ENCODE assay signal across 14 cellular contexts in the genomic region with DNA sequence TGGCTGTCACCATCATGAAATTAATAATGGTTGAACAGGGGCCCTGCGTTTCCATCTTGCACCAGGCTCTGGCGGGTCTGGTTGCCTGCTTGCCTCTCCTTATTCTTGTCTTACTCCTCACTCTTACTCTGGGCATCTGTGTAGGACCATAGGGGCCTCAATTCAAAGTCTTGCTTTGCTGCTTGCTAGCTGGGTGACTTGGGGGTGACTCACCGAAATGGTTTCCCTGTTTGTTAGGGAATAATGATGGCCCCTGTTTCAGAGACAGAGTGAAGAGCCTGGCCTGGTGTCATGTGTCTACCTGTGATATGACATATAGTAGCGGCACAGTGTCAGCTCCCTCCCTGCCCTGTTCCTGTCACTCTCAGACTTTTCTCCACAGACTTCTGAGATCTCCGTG.
DNase-seq lines count a peak whose midpoint lies in the region; ATAC-seq and TF ChIP-seq lines count a peak whose summit lies in the region.
"Had no signal": no experiment of that assay in that cellular context is flagged by ENCODE, and none has a peak within 500 bp of the region (broad histone marks: within the 10 kb centered on the region; RNA-seq: fewer than 3 reads in every experiment).

No MANE protein-coding gene starts in this region.

- H3K4me1 ChIP-seq in effector memory CD4-positive, alpha-beta T cell (ENCODE audit: control insufficient read depth, insufficient read depth, low read length, poor library complexity, severe bottlenecking): no peaks in the 10 kb centered on the region
- H3K4me1 ChIP-seq: psoas muscle had no signal

- H3K27me3 Mint-ChIP-seq in stimulated activated naive CD8-positive, alpha-beta T cell treated with anti-CD3 and anti-CD28 coated beads, Interleukin-15, Interleukin-2, amounts not matched to agents 100 ng/mL and 50 ng/mL, for 24 hours: no peaks in the 10 kb centered on the region
- H3K27me3 Mint-ChIP-seq: B cell had no signal

- H3K4me1 Mint-ChIP-seq in stimulated activated naive CD8-positive, alpha-beta T cell treated with anti-CD3 and anti-CD28 coated beads, Interleukin-15, Interleukin-2, amounts not matched to agents 100 ng/mL and 50 ng/mL, for 24 hours (ENCODE audit: low read depth): peaks cover 55% of the 10 kb centered on the region

- H3K4me3 Mint-ChIP-seq in stimulated activated naive CD8-positive, alpha-beta T cell treated with anti-CD3 and anti-CD28 coated beads, Interleukin-15, Interleukin-2, amounts not matched to agents 100 ng/mL and 50 ng/mL, for 24 hours: peak overlapping the region; percentile 25
- H3K4me3 Mint-ChIP-seq: B cell had no signal

- no peaks in the 10 kb centered on the region for H3K27me3 ChIP-seq in effector memory CD4-positive, alpha-beta T cell (replicated peaks; ENCODE audit: control insufficient read depth, insufficient read depth, low read length, poor library complexity, severe bottlenecking)
- H3K27me3 ChIP-seq: adrenal gland, SJCRH30, suprapubic skin had no signal

- DNase-seq in stimulated activated naive CD8-positive, alpha-beta T cell treated with anti-CD3 and anti-CD28 coated beads, Interleukin-15, Interleukin-2, amounts not matched to agents 100 U/mL and 50 U/mL, for 24 hours: no peak
- DNase-seq in foreskin fibroblast (peak; percentile 22 to 37), kidney glomerular epithelial cell (lab: John Stamatoyannopoulos, UW) (no peak), NOMO-1 (lab: John Stamatoyannopoulos, UW; ENCODE audit: unreplicated experiment in 2 of 2) (no peak)
- no peak for DNase-seq in effector memory CD4-positive, alpha-beta T cell
- DNase-seq: hypothalamus, NCI-H1694, psoas muscle, SJCRH30 had no signal

- no peaks in the 10 kb centered on the region for H3K9me3 ChIP-seq in effector memory CD4-positive, alpha-beta T cell (ENCODE audit: control insufficient read depth, low read length)
- H3K9me3 ChIP-seq: adrenal gland, psoas muscle, SJCRH30, suprapubic skin had no signal

- H3K27ac ChIP-seq in VCaP: peak overlapping the region; percentile 99
- H3K27ac ChIP-seq in effector memory CD4-positive, alpha-beta T cell (ENCODE audit: insufficient read depth, low read length, poor library complexity, severe bottlenecking): no peak overlapping the region
- H3K27ac ChIP-seq: psoas muscle, SJCRH30 had no signal

- no peaks in the 10 kb centered on the region for H3K9me3 Mint-ChIP-seq in stimulated activated naive CD8-positive, alpha-beta T cell treated with anti-CD3 and anti-CD28 coated beads, Interleukin-15, Interleukin-2, amounts not matched to agents 100 ng/mL and 50 ng/mL, for 24 hours

- H3K36me3 ChIP-seq in effector memory CD4-positive, alpha-beta T cell (ENCODE audit: control insufficient read depth, insufficient read depth, low read length): no peaks in the 10 kb centered on the region
- H3K36me3 ChIP-seq: adrenal gland, SJCRH30 had no signal

- H3K4me3 ChIP-seq in foreskin fibroblast (ENCODE audit: low read depth in 1 of 2, low read length in 2 of 2): no peak overlapping the region
- H3K4me3 ChIP-seq in effector memory CD4-positive, alpha-beta T cell (ENCODE audit: insufficient read depth, low read depth, low read length, poor library complexity, severe bottlenecking): no peak overlapping the region
- H3K4me3 ChIP-seq: adrenal gland, psoas muscle, SJCRH30, suprapubic skin had no signal

- H3K36me3 Mint-ChIP-seq in stimulated activated naive CD8-positive, alpha-beta T cell treated with anti-CD3 and anti-CD28 coated beads, Interleukin-15, Interleukin-2, amounts not matched to agents 100 ng/mL and 50 ng/mL, for 24 hours (ENCODE audit: low read depth): peaks cover 16% of the 10 kb centered on the region

- H3K27ac Mint-ChIP-seq in stimulated activated naive CD8-positive, alpha-beta T cell treated with anti-CD3 and anti-CD28 coated beads, Interleukin-15, Interleukin-2, amounts not matched to agents 100 ng/mL and 50 ng/mL, for 24 hours: peak overlapping the region; percentile 96
- H3K27ac Mint-ChIP-seq: B cell had no signal

- no peak for ATAC-seq in stimulated activated naive CD8-positive, alpha-beta T cell treated with anti-CD3 and anti-CD28 coated beads, Interleukin-15, Interleukin-2, amounts not matched to agents 100 U/mL and 50 U/mL, for 24 hours
- ATAC-seq: psoas muscle had no signal

- no peak for TF ChIP-seq CTCF in VCaP (conservative IDR thresholded peaks at IDR 0.05)
- no peak for TF ChIP-seq CTCF in foreskin fibroblast (IDR thresholded peaks at IDR 0.05; ENCODE audit: low read depth, low read length)

Comparison
In these comparisons a context has a peak if more than half of its experiments do, and no peak if none do; other contexts are left out.
1. DNase-seq: peak in foreskin fibroblast (2 of 2); none in stimulated activated naive CD8-positive, alpha-beta T cell treated with anti-CD3 and anti-CD28 coated beads, Interleukin-15, Interleukin-2, amounts not matched to agents 100 U/mL and 50 U/mL, for 24 hours (single experiment), kidney glomerular epithelial cell (single experiment), effector memory CD4-positive, alpha-beta T cell (0 of 3) and NOMO-1 (0 of 2).